8 cellular contexts compared by ENCODE assay signal in genomic region chr14:95518045-95518751, GRCh38. TPM values are rescaled to one million over a fixed set of nuclear protein-coding genes. Genes with fewer than 3 reads are reported as not detected.
A peak's percentile ranks its signal among the peaks of the same experiment; 100 is the strongest.
DNase-seq lines count a peak whose midpoint lies in the region; ATAC-seq, FAIRE-seq and TF ChIP-seq lines count a peak whose summit lies in the region.

No MANE protein-coding gene starts in this region.

- no peaks in the 10 kb centered on the region for H3K27me3 Mint-ChIP-seq in activated CD4-positive, alpha-beta T cell treated with anti-CD3 and anti-CD28 coated beads, Interleukin-2, amount 10 ng/mL, durations not matched to agents 7 days and 5 days

- FAIRE-seq in pancreas (lab: Jason Lieb, UNC) = no peak

- peaks cover 75% of the 10 kb centered on the region for H3K4me1 Mint-ChIP-seq in activated CD4-positive, alpha-beta T cell treated with anti-CD3 and anti-CD28 coated beads, Interleukin-2, amount 10 ng/mL, durations not matched to agents 7 days and 5 days

- POLR2A ChIA-PET in activated CD4-positive, alpha-beta T cell treated with anti-CD3 and anti-CD28 coated beads, Interleukin-2, amount 10 ng/mL, durations not matched to agents 7 days and 5 days (lab: Charles Lee) = no interaction called here

- H3K4me3 Mint-ChIP-seq in activated CD4-positive, alpha-beta T cell treated with anti-CD3 and anti-CD28 coated beads, Interleukin-2, amount 10 ng/mL, durations not matched to agents 7 days and 5 days = peak overlapping the region; percentile 73

- peaks cover 92% of the 10 kb centered on the region for H3K4me1 ChIP-seq in effector memory CD4-positive, alpha-beta T cell (ENCODE audit: control insufficient read depth, insufficient read depth, low read length, poor library complexity, severe bottlenecking)
- H3K4me1 ChIP-seq in thoracic aorta (ENCODE audit: control insufficient read depth in 1 of 2, low read depth in 2 of 2) = peaks cover 40 to 66% of the 10 kb centered on the region in 2 donors
- H3K4me1 ChIP-seq in pancreas = peaks cover under 1 to 7% (median 4%) of the 10 kb centered on the region in 3 donors

- H3K4me3 ChIP-seq in effector memory CD4-positive, alpha-beta T cell (ENCODE audit: insufficient read depth, low read depth, low read length, poor library complexity, severe bottlenecking) = no peak overlapping the region
- peak overlapping the region; percentile 45 for H3K4me3 ChIP-seq in thoracic aorta
- H3K4me3 ChIP-seq in pancreas = no peak overlapping the region

- TF ChIP-seq CTCF in thoracic aorta (IDR thresholded peaks at IDR 0.05) (no peak), pancreas (IDR thresholded peaks at IDR 0.05) (no peak)

- 61 to 65% methylated on average over 8 of the region's 8 CpGs for WGBS in pancreas, 2 donors

- ATAC-seq in thoracic aorta (ENCODE audit: insufficient number of reproducible peaks, low FRiP score, low read depth) = peak; percentile 48
- ATAC-seq in pancreas = no peak

- no peaks in the 10 kb centered on the region for H3K9me3 ChIP-seq in effector memory CD4-positive, alpha-beta T cell (ENCODE audit: control insufficient read depth, low read length)
- H3K9me3 ChIP-seq in thoracic aorta (no peaks in the 10 kb centered on the region), pancreas (no peaks in the 10 kb centered on the region)

- intact Hi-C loops in pancreas (cut with DNase I) = no loop called here

- no peaks in the 10 kb centered on the region for H3K27me3 ChIP-seq in effector memory CD4-positive, alpha-beta T cell (replicated peaks; ENCODE audit: control insufficient read depth, insufficient read depth, low read length, poor library complexity, severe bottlenecking)
- H3K27me3 ChIP-seq in thoracic aorta (replicated peaks; ENCODE audit: insufficient read depth) = no peaks in the 10 kb centered on the region
- no peaks in the 10 kb centered on the region for H3K27me3 ChIP-seq in pancreas

- H3K27ac Mint-ChIP-seq in activated CD4-positive, alpha-beta T cell treated with anti-CD3 and anti-CD28 coated beads, Interleukin-2, amount 10 ng/mL, durations not matched to agents 7 days and 5 days = peak overlapping the region; percentile 94

- CTCF ChIA-PET in activated CD4-positive, alpha-beta T cell treated with anti-CD3 and anti-CD28 coated beads, Interleukin-2, amount 10 ng/mL, durations not matched to agents 7 days and 5 days (lab: Charles Lee) = interaction anchor here (0.6 to 4.5 kb wide), 5 partner anchors 9 to 54 kb away, joined by 3 to 33 read pairs (median 5); partner anchors contain the start of gene GLRX5

- H3K9me3 Mint-ChIP-seq in activated CD4-positive, alpha-beta T cell treated with anti-CD3 and anti-CD28 coated beads, Interleukin-2, amount 10 ng/mL, durations not matched to agents 7 days and 5 days = no peaks in the 10 kb centered on the region

- H3K36me3 ChIP-seq in effector memory CD4-positive, alpha-beta T cell (ENCODE audit: control insufficient read depth, insufficient read depth, low read length) = no peaks in the 10 kb centered on the region
- H3K36me3 ChIP-seq in thoracic aorta = no peaks in the 10 kb centered on the region
- H3K36me3 ChIP-seq in pancreas = no peaks in the 10 kb centered on the region

- H3K27ac ChIP-seq in effector memory CD4-positive, alpha-beta T cell (ENCODE audit: insufficient read depth, low read length, poor library complexity, severe bottlenecking) = peak overlapping the region; percentile 74
- peak overlapping the region; percentile 76 to 83 for H3K27ac ChIP-seq in thoracic aorta
- H3K27ac ChIP-seq in pancreas = no peak overlapping the region

- no peak for DNase-seq in activated CD4-positive, alpha-beta T cell treated with anti-CD3 and anti-CD28 coated beads, Interleukin-2, amount 10 ng/mL, durations not matched to agents 7 days and 5 days
- no peak for DNase-seq in activated CD4-positive, alpha-beta T cell treated with anti-CD3 and anti-CD28 coated beads, Interleukin-2, amount 50 U/mL, for 1 hour
- DNase-seq in NCI-H345 treated with DMSO at 0.1 percent for 48 hours (lab: John Stamatoyannopoulos, UW; ENCODE audit: unreplicated experiment) (peak; percentile 35), thoracic aorta (ENCODE audit: low spot score) (no peak), NCI-H446 (lab: John Stamatoyannopoulos, UW) (no peak), DMS53 treated with DMSO at 0.1 percent for 48 hours (lab: John Stamatoyannopoulos, UW; ENCODE audit: unreplicated experiment) (no peak), pancreas (no peak)
- no peak for DNase-seq in effector memory CD4-positive, alpha-beta T cell

- H3K36me3 Mint-ChIP-seq in activated CD4-positive, alpha-beta T cell treated with anti-CD3 and anti-CD28 coated beads, Interleukin-2, amount 10 ng/mL, durations not matched to agents 7 days and 5 days (ENCODE audit: low read depth) = peaks cover 20% of the 10 kb centered on the region

RNA-seq across cellular contexts. Expression of gene SYNE3, which starts 1.7 kb away (rescaled TPM):
- total RNA-seq in activated CD4-positive, alpha-beta T cell treated with anti-CD3 and anti-CD28 coated beads, Interleukin-2, amount 10 ng/mL, durations not matched to agents 7 days and 5 days = 10 to 100 TPM; 81.0 to 95.8 TPM
- total RNA-seq in thoracic aorta (10 to 100 TPM; 29.5 to 43.4 TPM), pancreas (1 to 10 TPM in 5 of 6 donors, under 1 TPM in 1; 0.98 to 4.5 (median 2.5) TPM)
- 1 to 10 TPM in 1 of 2 donors, under 1 TPM in 1; 0.54 to 1.5 TPM for polyA plus RNA-seq in pancreas

RNA-seq across cellular contexts. Expression of gene GLRX5, which starts 16.7 kb away (rescaled TPM):
- 10 to 100 TPM; 36.6 to 51.2 TPM for total RNA-seq in activated CD4-positive, alpha-beta T cell treated with anti-CD3 and anti-CD28 coated beads, Interleukin-2, amount 10 ng/mL, durations not matched to agents 7 days and 5 days
- total RNA-seq in thoracic aorta (10 to 100 TPM; 19.6 to 22.9 TPM), pancreas (10 to 100 TPM in 4 of 6 donors, 1 to 10 TPM in 2; 8.8 to 16.6 (median 12.8) TPM)
- 10 to 100 TPM; 15.1 to 22.9 TPM for polyA plus RNA-seq in pancreas

Comparison
In these comparisons a context has a peak if more than half of its experiments do, and no peak if none do; other contexts are left out.
1. H3K27ac ChIP-seq: peak in effector memory CD4-positive, alpha-beta T cell (single experiment) and thoracic aorta (2 of 2); none in pancreas (0 of 4).
2. RNA of gene SYNE3, which starts 1.7 kb away (total RNA-seq): 81.0 to 95.8 TPM in activated CD4-positive, alpha-beta T cell treated with anti-CD3 and anti-CD28 coated beads, Interleukin-2, amount 10 ng/mL, durations not matched to agents 7 days and 5 days and 29.5 to 43.4 TPM in thoracic aorta; 0.98 to 4.5 TPM in pancreas; every median in the first group is over 4 times any median in the second.